8 cellular contexts compared by ENCODE assay signal in the genomic region with DNA sequence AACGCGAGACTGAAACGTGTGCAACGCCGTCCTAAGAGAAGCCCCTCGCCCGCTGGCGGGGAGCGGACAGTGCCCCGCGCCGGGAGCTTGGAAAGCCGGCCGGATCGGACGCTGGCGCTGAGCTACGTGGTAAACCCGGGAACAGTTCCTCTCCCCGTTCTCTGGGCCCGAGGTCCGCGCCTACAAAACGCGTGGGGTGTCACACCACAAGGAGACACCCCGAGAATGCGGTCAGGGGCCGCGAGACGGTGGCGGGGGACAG. TPM values are rescaled to one million over a fixed set of nuclear protein-coding genes. Genes with fewer than 3 reads are reported as not detected.
DNase-seq lines count a peak whose midpoint lies in the region; ATAC-seq lines count a peak whose summit lies in the region.

No MANE protein-coding gene starts in this region.

- peak overlapping the region; percentile 89 for H3K4me3 Mint-ChIP-seq in activated CD4-positive, alpha-beta T cell treated with anti-CD3 and anti-CD28 coated beads, Interleukin-2, amount 10 ng/mL, durations not matched to agents 24 days and 14 days

- intact Hi-C loops in activated CD4-positive, alpha-beta T cell treated with anti-CD3 and anti-CD28 coated beads, Interleukin-2, amount 10 ng/mL, durations not matched to agents 24 days and 14 days (cut with micrococcal nuclease) = loop anchor here (1.0 to 5.0 kb wide), 4 partner anchors 24 to 477 kb away; no protein-coding TSS in a partner anchor

- no peak for DNase-seq in activated CD4-positive, alpha-beta T cell treated with anti-CD3 and anti-CD28 coated beads, Interleukin-2, amount 10 ng/mL, durations not matched to agents 24 days and 14 days
- DNase-seq in activated CD4-positive, alpha-beta T cell treated with anti-CD3 and anti-CD28 coated beads, Interleukin-2, amount 50 U/mL, for 4 hours = no peak
- no peak for DNase-seq in SJCRH30
- DNase-seq in fibroblast of peridontal ligament (ENCODE audit: extremely low read depth) = peak; percentile 24
- DNase-seq in Ammon's horn (ENCODE audit: low spot score) = no peak
- no peak for DNase-seq in cerebellum (ENCODE audit: low spot score)

- H3K27ac ChIP-seq in SJCRH30 (peak overlapping the region; percentile 93), rectal smooth muscle tissue (ENCODE audit: low read depth, low read length) (peak overlapping the region; percentile 100)

- no peaks in the 10 kb centered on the region for H3K27me3 ChIP-seq in SJCRH30
- H3K27me3 ChIP-seq in rectal smooth muscle tissue (ENCODE audit: control insufficient read depth, insufficient read depth, low read length) = no peaks in the 10 kb centered on the region

- no peaks in the 10 kb centered on the region for H3K9me3 Mint-ChIP-seq in activated CD4-positive, alpha-beta T cell treated with anti-CD3 and anti-CD28 coated beads, Interleukin-2, amount 10 ng/mL, durations not matched to agents 24 days and 14 days

- H3K4me3 ChIP-seq in SJCRH30 (peak overlapping the region; percentile 96), rectal smooth muscle tissue (ENCODE audit: low read length) (peak overlapping the region; percentile 92)

- H3K9ac ChIP-seq in rectal smooth muscle tissue (ENCODE audit: low read length) = peak overlapping the region; percentile 47

- H3K36me3 Mint-ChIP-seq in activated CD4-positive, alpha-beta T cell treated with anti-CD3 and anti-CD28 coated beads, Interleukin-2, amount 10 ng/mL, durations not matched to agents 24 days and 14 days (ENCODE audit: low read depth) = peaks cover 14% of the 10 kb centered on the region

- peaks cover 27% of the 10 kb centered on the region for H3K4me1 Mint-ChIP-seq in activated CD4-positive, alpha-beta T cell treated with anti-CD3 and anti-CD28 coated beads, Interleukin-2, amount 10 ng/mL, durations not matched to agents 24 days and 14 days

- no peaks in the 10 kb centered on the region for H3K9me3 ChIP-seq in SJCRH30 (replicated peaks)

- H3K4me1 ChIP-seq in SJCRH30 (peaks cover 5% of the 10 kb centered on the region), rectal smooth muscle tissue (ENCODE audit: control insufficient read depth, insufficient read depth, low read length) (peaks cover 26% of the 10 kb centered on the region)

- H3K27me3 Mint-ChIP-seq in activated CD4-positive, alpha-beta T cell treated with anti-CD3 and anti-CD28 coated beads, Interleukin-2, amount 10 ng/mL, durations not matched to agents 24 days and 14 days = no peaks in the 10 kb centered on the region

- H3K27ac Mint-ChIP-seq in activated CD4-positive, alpha-beta T cell treated with anti-CD3 and anti-CD28 coated beads, Interleukin-2, amount 10 ng/mL, durations not matched to agents 24 days and 14 days = peak overlapping the region; percentile 92

- no peak for ATAC-seq in esophagus mucosa

- H3K36me3 ChIP-seq in SJCRH30 (peaks cover 3% of the 10 kb centered on the region; the same call in 1 of the 2 replicates), rectal smooth muscle tissue (ENCODE audit: control insufficient read depth, insufficient read depth, low read length) (no peaks in the 10 kb centered on the region)

RNA-seq across cellular contexts. Expression of a gene that starts 0.8 kb away (rescaled TPM):
- total RNA-seq in activated CD4-positive, alpha-beta T cell treated with anti-CD3 and anti-CD28 coated beads, Interleukin-2, amount 10 ng/mL, durations not matched to agents 24 days and 14 days = 27.6 and 30.3 TPM in 2 replicates
- 49.5 and 50.5 TPM in 2 replicates for total RNA-seq in SJCRH30 (2014; rRNA removed; shearing (Covaris generic))
- total RNA-seq in esophagus mucosa = 14.3 TPM
- total RNA-seq in cerebellum = 18.1 TPM

RNA-seq across cellular contexts. Expression of a gene that starts 29.1 kb away (rescaled TPM):
- total RNA-seq in activated CD4-positive, alpha-beta T cell treated with anti-CD3 and anti-CD28 coated beads, Interleukin-2, amount 10 ng/mL, durations not matched to agents 24 days and 14 days = 2.5 and 2.7 TPM in 2 replicates
- 0.10 and 0.12 TPM in 2 replicates for total RNA-seq in SJCRH30 (2014; rRNA removed; shearing (Covaris generic))
- total RNA-seq in esophagus mucosa (7.4 TPM), cerebellum (1.6 TPM)

RNA-seq across cellular contexts. Expression of a gene that starts 60.0 kb away (rescaled TPM):
- total RNA-seq in activated CD4-positive, alpha-beta T cell treated with anti-CD3 and anti-CD28 coated beads, Interleukin-2, amount 10 ng/mL, durations not matched to agents 24 days and 14 days = not detected in 2 replicates
- total RNA-seq in SJCRH30 (2014; rRNA removed; shearing (Covaris generic)) = 3.8 and 8.6 TPM in 2 replicates
- total RNA-seq in esophagus mucosa (not detected), cerebellum (26.0 TPM)
